In the genomic region with DNA sequence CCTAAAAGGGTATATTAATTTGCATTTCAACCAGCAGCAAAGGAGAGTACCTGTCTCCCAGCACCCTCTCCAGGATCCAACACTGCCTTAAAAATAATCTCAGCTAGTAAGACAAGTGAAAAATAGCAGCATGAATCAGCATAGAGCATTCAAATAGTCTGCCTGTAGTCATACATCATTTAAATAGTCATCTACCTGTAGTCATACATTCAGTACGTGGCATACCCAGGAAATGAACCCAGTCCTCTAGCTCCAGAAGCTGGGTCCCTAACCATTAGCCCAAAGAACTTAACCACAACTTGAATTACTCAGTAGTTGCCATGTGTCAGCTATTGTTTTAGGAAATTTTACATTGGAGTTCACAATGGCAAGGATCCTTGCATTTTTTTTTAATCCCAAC, we compare ENCODE assay signal across 1 cellular context.
TF ChIP-seq lines count a peak whose summit lies in the region.

No MANE protein-coding gene starts in this region.

TF ChIP-seq in SK-N-SH treated with all-trans-retinoic acid at 6 μM for 48 hours, 23 proteins besides CTCF, POLR2A, EP300 and RAD21 (continued from another document):
- TF ChIP-seq ZNF8 (CRISPR knock-in tag; IDR thresholded peaks at IDR 0.05) (no peak), OSR1 (CRISPR knock-in tag; IDR thresholded peaks at IDR 0.05) (no peak), ZC3H10 (CRISPR knock-in tag; IDR thresholded peaks at IDR 0.05) (no peak), TCF4 (CRISPR knock-in tag; IDR thresholded peaks at IDR 0.05; ENCODE audit: borderline replicate concordance) (no peak), ISL1 (CRISPR knock-in tag; IDR thresholded peaks at IDR 0.05) (no peak), GLIS3 (CRISPR knock-in tag; IDR thresholded peaks at IDR 0.05) (no peak)
- TF ChIP-seq, protein P1, sequence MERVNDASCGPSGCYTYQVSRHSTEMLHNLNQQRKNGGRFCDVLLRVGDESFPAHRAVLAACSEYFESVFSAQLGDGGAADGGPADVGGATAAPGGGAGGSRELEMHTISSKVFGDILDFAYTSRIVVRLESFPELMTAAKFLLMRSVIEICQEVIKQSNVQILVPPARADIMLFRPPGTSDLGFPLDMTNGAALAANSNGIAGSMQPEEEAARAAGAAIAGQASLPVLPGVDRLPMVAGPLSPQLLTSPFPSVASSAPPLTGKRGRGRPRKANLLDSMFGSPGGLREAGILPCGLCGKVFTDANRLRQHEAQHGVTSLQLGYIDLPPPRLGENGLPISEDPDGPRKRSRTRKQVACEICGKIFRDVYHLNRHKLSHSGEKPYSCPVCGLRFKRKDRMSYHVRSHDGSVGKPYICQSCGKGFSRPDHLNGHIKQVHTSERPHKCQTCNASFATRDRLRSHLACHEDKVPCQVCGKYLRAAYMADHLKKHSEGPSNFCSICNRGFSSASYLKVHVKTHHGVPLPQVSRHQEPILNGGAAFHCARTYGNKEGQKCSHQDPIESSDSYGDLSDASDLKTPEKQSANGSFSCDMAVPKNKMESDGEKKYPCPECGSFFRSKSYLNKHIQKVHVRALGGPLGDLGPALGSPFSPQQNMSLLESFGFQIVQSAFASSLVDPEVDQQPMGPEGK (CRISPR knock-in tag; IDR thresholded peaks at IDR 0.05; ENCODE audit: borderline replicate concordance), result no peak
